In genomic region chr11:62025429-62026105, GRCh38 we compare ENCODE assay signal across 1 cellular context.
TF ChIP-seq lines count a peak whose summit lies in the region.

No MANE protein-coding gene starts in this region.

TF ChIP-seq in HepG2, 621 proteins besides CTCF, POLR2A, EP300 and RAD21 (continued from another document and continues in another):
- TF ChIP-seq, protein P1, sequence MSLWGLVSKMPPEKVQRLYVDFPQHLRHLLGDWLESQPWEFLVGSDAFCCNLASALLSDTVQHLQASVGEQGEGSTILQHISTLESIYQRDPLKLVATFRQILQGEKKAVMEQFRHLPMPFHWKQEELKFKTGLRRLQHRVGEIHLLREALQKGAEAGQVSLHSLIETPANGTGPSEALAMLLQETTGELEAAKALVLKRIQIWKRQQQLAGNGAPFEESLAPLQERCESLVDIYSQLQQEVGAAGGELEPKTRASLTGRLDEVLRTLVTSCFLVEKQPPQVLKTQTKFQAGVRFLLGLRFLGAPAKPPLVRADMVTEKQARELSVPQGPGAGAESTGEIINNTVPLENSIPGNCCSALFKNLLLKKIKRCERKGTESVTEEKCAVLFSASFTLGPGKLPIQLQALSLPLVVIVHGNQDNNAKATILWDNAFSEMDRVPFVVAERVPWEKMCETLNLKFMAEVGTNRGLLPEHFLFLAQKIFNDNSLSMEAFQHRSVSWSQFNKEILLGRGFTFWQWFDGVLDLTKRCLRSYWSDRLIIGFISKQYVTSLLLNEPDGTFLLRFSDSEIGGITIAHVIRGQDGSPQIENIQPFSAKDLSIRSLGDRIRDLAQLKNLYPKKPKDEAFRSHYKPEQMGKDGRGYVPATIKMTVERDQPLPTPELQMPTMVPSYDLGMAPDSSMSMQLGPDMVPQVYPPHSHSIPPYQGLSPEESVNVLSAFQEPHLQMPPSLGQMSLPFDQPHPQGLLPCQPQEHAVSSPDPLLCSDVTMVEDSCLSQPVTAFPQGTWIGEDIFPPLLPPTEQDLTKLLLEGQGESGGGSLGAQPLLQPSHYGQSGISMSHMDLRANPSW (CRISPR knock-in tag; IDR thresholded peaks at IDR 0.05; ENCODE audit: borderline replicate concordance), result no peak
- TF ChIP-seq ZBTB38 (CRISPR knock-in tag; IDR thresholded peaks at IDR 0.05) (peak; percentile 62; the same call in 1 of the 2 replicates), GPN1 (CRISPR knock-in tag; IDR thresholded peaks at IDR 0.05; ENCODE audit: borderline replicate concordance) (no peak), SP2 (CRISPR knock-in tag; IDR thresholded peaks at IDR 0.05) (no peak), ZFP36L1 (CRISPR knock-in tag; IDR thresholded peaks at IDR 0.05) (no peak), ZNF598 (CRISPR knock-in tag; IDR thresholded peaks at IDR 0.05; ENCODE audit: borderline replicate concordance) (no peak), MXD1 (CRISPR knock-in tag; IDR thresholded peaks at IDR 0.05) (no peak), ZNF512B (CRISPR knock-in tag; IDR thresholded peaks at IDR 0.05; ENCODE audit: borderline replicate concordance) (no peak), KDM3A (CRISPR knock-in tag; IDR thresholded peaks at IDR 0.05; ENCODE audit: low read depth) (no peak), KAT7 (CRISPR knock-in tag; IDR thresholded peaks at IDR 0.05; ENCODE audit: borderline replicate concordance) (no peak), RXRA (CRISPR knock-in tag; IDR thresholded peaks at IDR 0.05) (peak; percentile 74; the same call in 1 of the 2 replicates), CBX5 (CRISPR knock-in tag; IDR thresholded peaks at IDR 0.05; ENCODE audit: borderline replicate concordance) (no peak; the same call in 1 of the 2 replicates), SMARCE1 (IDR thresholded peaks at IDR 0.05; ENCODE audit: borderline replicate concordance) (no peak), THAP11 (CRISPR knock-in tag; IDR thresholded peaks at IDR 0.05) (no peak; the same call in none of the 2 replicates), HNRNPH1 (optimal IDR thresholded peaks at IDR 0.05; ENCODE audit: low read depth, low read length) (no peak), ETV6 (CRISPR knock-in tag; conservative IDR thresholded peaks at IDR 0.05) (no peak), HBP1 (CRISPR knock-in tag; IDR thresholded peaks at IDR 0.05; ENCODE audit: low read depth) (0 out of 2 replicates have a peak, but pooled peaks have one; percentile 22), POLR2AphosphoS5 (IDR thresholded peaks at IDR 0.05; ENCODE audit: low read depth, low read length) (peak; percentile 38; the same call in 1 of the 2 replicates), ZNF616 (CRISPR knock-in tag; IDR thresholded peaks at IDR 0.05; ENCODE audit: low read depth) (no peak), ZNF775 (CRISPR knock-in tag; IDR thresholded peaks at IDR 0.05; ENCODE audit: borderline replicate concordance) (no peak), BCL3 (CRISPR knock-in tag; IDR thresholded peaks at IDR 0.05) (no peak), ZNF317 (CRISPR knock-in tag; IDR thresholded peaks at IDR 0.05) (0 out of 2 replicates have a peak, but pooled peaks have one; percentile 52), RFXANK (CRISPR knock-in tag; IDR thresholded peaks at IDR 0.05) (no peak), ZNF629 (CRISPR knock-in tag; conservative IDR thresholded peaks at IDR 0.05) (no peak), MLX (CRISPR knock-in tag; IDR thresholded peaks at IDR 0.05) (peak; percentile 39; the same call in 1 of the 2 replicates), ZNF747 (CRISPR knock-in tag; IDR thresholded peaks at IDR 0.05; ENCODE audit: borderline replicate concordance) (no peak), KDM1A (CRISPR knock-in tag; IDR thresholded peaks at IDR 0.05) (peak; percentile 28; the same call in 1 of the 2 replicates), TOE1 (CRISPR knock-in tag; IDR thresholded peaks at IDR 0.05) (no peak), FOXM1 (CRISPR knock-in tag; IDR thresholded peaks at IDR 0.05) (no peak), ZBTB21 (CRISPR knock-in tag; IDR thresholded peaks at IDR 0.05) (peak; percentile 93), NFYB (CRISPR knock-in tag; IDR thresholded peaks at IDR 0.05) (no peak), ZNF777 (CRISPR knock-in tag; IDR thresholded peaks at IDR 0.05) (0 out of 2 replicates have a peak, but pooled peaks have one; percentile 24), ZNF430 (CRISPR knock-in tag; IDR thresholded peaks at IDR 0.05) (no peak), ERF (CRISPR knock-in tag; IDR thresholded peaks at IDR 0.05) (no peak), ZNF567 (CRISPR knock-in tag; IDR thresholded peaks at IDR 0.05; ENCODE audit: borderline replicate concordance) (no peak), ZNF331 (CRISPR knock-in tag; IDR thresholded peaks at IDR 0.05) (peak; percentile 22; the same call in 1 of the 2 replicates), SNAI1 (CRISPR knock-in tag; IDR thresholded peaks at IDR 0.05; ENCODE audit: borderline replicate concordance) (no peak), ZNF790 (CRISPR knock-in tag; IDR thresholded peaks at IDR 0.05; ENCODE audit: borderline replicate concordance) (no peak), FIP1L1 (IDR thresholded peaks at IDR 0.05; ENCODE audit: borderline replicate concordance, insufficient read depth, low read depth, low read length) (no peak)
- TF ChIP-seq, protein P2, sequence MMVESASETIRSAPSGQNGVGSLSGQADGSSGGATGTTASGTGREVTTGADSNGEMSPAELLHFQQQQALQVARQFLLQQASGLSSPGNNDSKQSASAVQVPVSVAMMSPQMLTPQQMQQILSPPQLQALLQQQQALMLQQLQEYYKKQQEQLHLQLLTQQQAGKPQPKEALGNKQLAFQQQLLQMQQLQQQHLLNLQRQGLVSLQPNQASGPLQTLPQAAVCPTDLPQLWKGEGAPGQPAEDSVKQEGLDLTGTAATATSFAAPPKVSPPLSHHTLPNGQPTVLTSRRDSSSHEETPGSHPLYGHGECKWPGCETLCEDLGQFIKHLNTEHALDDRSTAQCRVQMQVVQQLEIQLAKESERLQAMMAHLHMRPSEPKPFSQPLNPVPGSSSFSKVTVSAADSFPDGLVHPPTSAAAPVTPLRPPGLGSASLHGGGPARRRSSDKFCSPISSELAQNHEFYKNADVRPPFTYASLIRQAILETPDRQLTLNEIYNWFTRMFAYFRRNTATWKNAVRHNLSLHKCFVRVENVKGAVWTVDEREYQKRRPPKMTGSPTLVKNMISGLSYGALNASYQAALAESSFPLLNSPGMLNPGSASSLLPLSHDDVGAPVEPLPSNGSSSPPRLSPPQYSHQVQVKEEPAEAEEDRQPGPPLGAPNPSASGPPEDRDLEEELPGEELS (CRISPR knock-in tag; IDR thresholded peaks at IDR 0.05), result peak; percentile 88
- TF ChIP-seq, protein P3, sequence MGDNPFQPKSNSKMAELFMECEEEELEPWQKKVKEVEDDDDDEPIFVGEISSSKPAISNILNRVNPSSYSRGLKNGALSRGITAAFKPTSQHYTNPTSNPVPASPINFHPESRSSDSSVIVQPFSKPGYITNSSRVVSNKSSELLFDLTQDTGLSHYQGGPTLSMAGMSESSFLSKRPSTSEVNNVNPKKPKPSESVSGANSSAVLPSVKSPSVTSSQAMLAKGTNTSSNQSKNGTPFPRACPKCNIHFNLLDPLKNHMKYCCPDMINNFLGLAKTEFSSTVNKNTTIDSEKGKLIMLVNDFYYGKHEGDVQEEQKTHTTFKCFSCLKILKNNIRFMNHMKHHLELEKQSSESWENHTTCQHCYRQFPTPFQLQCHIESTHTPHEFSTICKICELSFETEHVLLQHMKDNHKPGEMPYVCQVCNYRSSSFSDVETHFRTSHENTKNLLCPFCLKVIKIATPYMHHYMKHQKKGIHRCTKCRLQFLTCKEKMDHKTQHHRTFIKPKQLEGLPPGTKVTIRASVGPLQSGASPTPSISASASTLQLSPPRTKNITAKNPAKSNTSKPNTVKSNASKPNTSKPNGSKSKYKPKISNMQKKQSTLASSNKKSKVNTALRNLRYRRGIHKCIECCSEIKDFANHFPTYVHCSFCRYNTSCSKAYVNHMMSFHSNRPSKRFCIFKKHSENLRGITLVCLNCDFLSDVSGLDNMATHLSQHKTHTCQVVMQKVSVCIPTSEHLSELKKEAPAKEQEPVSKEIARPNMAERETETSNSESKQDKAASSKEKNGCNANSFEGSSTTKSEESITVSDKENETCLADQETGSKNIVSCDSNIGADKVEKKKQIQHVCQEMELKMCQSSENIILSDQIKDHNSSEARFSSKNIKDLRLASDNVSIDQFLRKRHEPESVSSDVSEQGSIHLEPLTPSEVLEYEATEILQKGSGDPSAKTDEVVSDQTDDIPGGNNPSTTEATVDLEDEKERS (CRISPR knock-in tag; IDR thresholded peaks at IDR 0.05), result no peak
- TF ChIP-seq, protein P4, sequence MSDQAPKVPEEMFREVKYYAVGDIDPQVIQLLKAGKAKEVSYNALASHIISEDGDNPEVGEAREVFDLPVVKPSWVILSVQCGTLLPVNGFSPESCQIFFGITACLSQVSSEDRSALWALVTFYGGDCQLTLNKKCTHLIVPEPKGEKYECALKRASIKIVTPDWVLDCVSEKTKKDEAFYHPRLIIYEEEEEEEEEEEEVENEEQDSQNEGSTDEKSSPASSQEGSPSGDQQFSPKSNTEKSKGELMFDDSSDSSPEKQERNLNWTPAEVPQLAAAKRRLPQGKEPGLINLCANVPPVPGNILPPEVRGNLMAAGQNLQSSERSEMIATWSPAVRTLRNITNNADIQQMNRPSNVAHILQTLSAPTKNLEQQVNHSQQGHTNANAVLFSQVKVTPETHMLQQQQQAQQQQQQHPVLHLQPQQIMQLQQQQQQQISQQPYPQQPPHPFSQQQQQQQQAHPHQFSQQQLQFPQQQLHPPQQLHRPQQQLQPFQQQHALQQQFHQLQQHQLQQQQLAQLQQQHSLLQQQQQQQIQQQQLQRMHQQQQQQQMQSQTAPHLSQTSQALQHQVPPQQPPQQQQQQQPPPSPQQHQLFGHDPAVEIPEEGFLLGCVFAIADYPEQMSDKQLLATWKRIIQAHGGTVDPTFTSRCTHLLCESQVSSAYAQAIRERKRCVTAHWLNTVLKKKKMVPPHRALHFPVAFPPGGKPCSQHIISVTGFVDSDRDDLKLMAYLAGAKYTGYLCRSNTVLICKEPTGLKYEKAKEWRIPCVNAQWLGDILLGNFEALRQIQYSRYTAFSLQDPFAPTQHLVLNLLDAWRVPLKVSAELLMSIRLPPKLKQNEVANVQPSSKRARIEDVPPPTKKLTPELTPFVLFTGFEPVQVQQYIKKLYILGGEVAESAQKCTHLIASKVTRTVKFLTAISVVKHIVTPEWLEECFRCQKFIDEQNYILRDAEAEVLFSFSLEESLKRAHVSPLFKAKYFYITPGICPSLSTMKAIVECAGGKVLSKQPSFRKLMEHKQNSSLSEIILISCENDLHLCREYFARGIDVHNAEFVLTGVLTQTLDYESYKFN (CRISPR knock-in tag; conservative IDR thresholded peaks at IDR 0.05), result peak; percentile 79
- TF ChIP-seq, protein P5, sequence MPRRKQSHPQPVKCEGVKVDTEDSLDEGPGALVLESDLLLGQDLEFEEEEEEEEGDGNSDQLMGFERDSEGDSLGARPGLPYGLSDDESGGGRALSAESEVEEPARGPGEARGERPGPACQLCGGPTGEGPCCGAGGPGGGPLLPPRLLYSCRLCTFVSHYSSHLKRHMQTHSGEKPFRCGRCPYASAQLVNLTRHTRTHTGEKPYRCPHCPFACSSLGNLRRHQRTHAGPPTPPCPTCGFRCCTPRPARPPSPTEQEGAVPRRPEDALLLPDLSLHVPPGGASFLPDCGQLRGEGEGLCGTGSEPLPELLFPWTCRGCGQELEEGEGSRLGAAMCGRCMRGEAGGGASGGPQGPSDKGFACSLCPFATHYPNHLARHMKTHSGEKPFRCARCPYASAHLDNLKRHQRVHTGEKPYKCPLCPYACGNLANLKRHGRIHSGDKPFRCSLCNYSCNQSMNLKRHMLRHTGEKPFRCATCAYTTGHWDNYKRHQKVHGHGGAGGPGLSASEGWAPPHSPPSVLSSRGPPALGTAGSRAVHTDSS (CRISPR knock-in tag; conservative IDR thresholded peaks at IDR 0.05), result no peak
